17 cellular contexts compared by ENCODE assay signal in genomic region chr15:59999558-60000112, GRCh38. TPM values are rescaled to one million over a fixed set of nuclear protein-coding genes. Genes with fewer than 3 reads are reported as not detected.
DNase-seq lines count a peak whose midpoint lies in the region; ATAC-seq and TF ChIP-seq lines count a peak whose summit lies in the region.
"Had no signal": no experiment of that assay in that cellular context is flagged by ENCODE, and none has a peak within 500 bp of the region (broad histone marks: within the 10 kb centered on the region; RNA-seq: fewer than 3 reads in every experiment).

No MANE protein-coding gene starts in this region.

- H3K4me1 Mint-ChIP-seq in activated T-cell treated with anti-CD3 and anti-CD28 coated beads, Interleukin-2, amount 50 U/mL, for 72 hours (ENCODE audit: low read depth) = peaks cover 83% of the 10 kb centered on the region
- peaks cover 35% of the 10 kb centered on the region for H3K4me1 Mint-ChIP-seq in activated T-cell treated with anti-CD3 and anti-CD28 coated beads, Interleukin-2, amount 50 U/mL, for 4 hours (ENCODE audit: low read depth)
- H3K4me1 Mint-ChIP-seq in type B pancreatic cell (ENCODE audit: unreplicated experiment) = peaks cover 11% of the 10 kb centered on the region

- H3K4me3 ChIP-seq in iPS DF 6.9 (ENCODE audit: low read length) = peak overlapping the region; percentile 16; the same call in 1 of the 2 replicates
- H3K4me3 ChIP-seq: skin epidermis had no signal

- no peak for DNase-seq in activated T-cell treated with anti-CD3 and anti-CD28 coated beads, Interleukin-2, amount 50 U/mL, for 72 hours
- no peak for DNase-seq in activated T-cell treated with anti-CD3 and anti-CD28 coated beads, Interleukin-2, amount 50 U/mL, for 4 hours
- DNase-seq in NCI-H774 (lab: John Stamatoyannopoulos, UW) (peak; percentile 14), iPS DF 6.9 (ENCODE audit: low read depth, low spot score) (no peak), type B pancreatic cell (ENCODE audit: extremely low spot score, unreplicated experiment) (no peak), DMS 273 treated with DMSO at 0.1 percent for 48 hours (lab: John Stamatoyannopoulos, UW) (no peak), GM13976 (ENCODE audit: low spot score) (no peak), AG08396 (ENCODE audit: low spot score) (no peak)
- DNase-seq: activated CD8-positive, alpha-beta memory T cell treated with anti-CD3 and anti-CD28 coated beads, Interleukin-2, amount 50 U/mL, for 4 hours; DMS153; NCI-H1048; PC-3 had no signal

- TF ChIP-seq CTCF in type B pancreatic cell (conservative IDR thresholded peaks at IDR 0.05) = no peak
- TF ChIP-seq CTCF in GM13976 (IDR thresholded peaks at IDR 0.05; ENCODE audit: borderline replicate concordance, control extremely low read depth, extremely low read depth, insufficient read depth, missing control alignments) = no peak

- no CpG with 5 or more reads among the region's 29 CpGs for WGBS in iPS DF 6.9 (ENCODE audit: insufficient coverage, insufficient read length)

- no peak for ATAC-seq in activated T-cell treated with anti-CD3 and anti-CD28 coated beads, Interleukin-2, amount 50 U/mL, for 72 hours (replicated peaks in 1 of 2)
- no peak for ATAC-seq in activated T-cell treated with anti-CD3 and anti-CD28 coated beads, Interleukin-2, amount 50 U/mL, for 4 hours
- ATAC-seq: PC-3 had no signal

- peak overlapping the region; percentile 4 to 43 for H3K4me3 Mint-ChIP-seq in activated T-cell treated with anti-CD3 and anti-CD28 coated beads, Interleukin-2, amount 50 U/mL, for 72 hours
- H3K4me3 Mint-ChIP-seq in activated T-cell treated with anti-CD3 and anti-CD28 coated beads, Interleukin-2, amount 50 U/mL, for 4 hours = no peak overlapping the region
- H3K4me3 Mint-ChIP-seq in type B pancreatic cell = peak overlapping the region; percentile 39

- peaks cover 20% of the 10 kb centered on the region for H3K27me3 ChIP-seq in iPS DF 6.9 (ENCODE audit: control insufficient read depth, insufficient read depth, low read length)

- H3K9me3 Mint-ChIP-seq in activated T-cell treated with anti-CD3 and anti-CD28 coated beads, Interleukin-2, amount 50 U/mL, for 72 hours = no peaks in the 10 kb centered on the region
- H3K9me3 Mint-ChIP-seq in activated T-cell treated with anti-CD3 and anti-CD28 coated beads, Interleukin-2, amount 50 U/mL, for 4 hours = peaks cover 15% of the 10 kb centered on the region
- no peaks in the 10 kb centered on the region for H3K9me3 Mint-ChIP-seq in type B pancreatic cell

- no peaks in the 10 kb centered on the region for H3K9me3 ChIP-seq in iPS DF 6.9 (ENCODE audit: control insufficient read depth, insufficient read depth, low read length)

- no peak overlapping the region for H3K27ac Mint-ChIP-seq in activated T-cell treated with anti-CD3 and anti-CD28 coated beads, Interleukin-2, amount 50 U/mL, for 72 hours
- H3K27ac Mint-ChIP-seq in type B pancreatic cell = no peak overlapping the region

- H3K27ac ChIP-seq in iPS DF 6.9 (ENCODE audit: low read length) = no peak overlapping the region
- H3K27ac ChIP-seq: parathyroid adenoma, skin epidermis, VCaP had no signal

- no peaks in the 10 kb centered on the region for H3K36me3 ChIP-seq in iPS DF 6.9 (ENCODE audit: control insufficient read depth, insufficient read depth, low read length)

- H3K36me3 Mint-ChIP-seq in activated T-cell treated with anti-CD3 and anti-CD28 coated beads, Interleukin-2, amount 50 U/mL, for 72 hours (ENCODE audit: insufficient read depth in 2 of 2) = peaks cover 4 to 8% of the 10 kb centered on the region in 2 donors
- H3K36me3 Mint-ChIP-seq in activated T-cell treated with anti-CD3 and anti-CD28 coated beads, Interleukin-2, amount 50 U/mL, for 4 hours (ENCODE audit: insufficient read depth) = peaks cover 2% of the 10 kb centered on the region
- H3K36me3 Mint-ChIP-seq in type B pancreatic cell = peaks cover 1% of the 10 kb centered on the region

- peaks cover 5% of the 10 kb centered on the region for H3K4me1 ChIP-seq in iPS DF 6.9 (ENCODE audit: control insufficient read depth, insufficient read depth, low read length)
- H3K4me1 ChIP-seq: parathyroid adenoma had no signal

- in situ Hi-C loops in GM13976 (cut with MboI; ENCODE audit: low sequenced_read_pairs, unreplicated experiment) = no loop called here

- H3K27me3 Mint-ChIP-seq in activated T-cell treated with anti-CD3 and anti-CD28 coated beads, Interleukin-2, amount 50 U/mL, for 72 hours (ENCODE audit: low read depth) = peaks cover 88% of the 10 kb centered on the region
- peaks cover 96% of the 10 kb centered on the region for H3K27me3 Mint-ChIP-seq in activated T-cell treated with anti-CD3 and anti-CD28 coated beads, Interleukin-2, amount 50 U/mL, for 4 hours (ENCODE audit: low read depth)
- H3K27me3 Mint-ChIP-seq in type B pancreatic cell = peaks cover 99% of the 10 kb centered on the region

RNA-seq across cellular contexts. Expression of gene FOXB1, which starts 4.5 kb away (rescaled TPM):
- total RNA-seq in activated T-cell treated with anti-CD3 and anti-CD28 coated beads, Interleukin-2, amount 50 U/mL, for 72 hours = 1 to 10 TPM; 2.7 to 6.0 TPM
- total RNA-seq in activated T-cell treated with anti-CD3 and anti-CD28 coated beads, Interleukin-2, amount 50 U/mL, for 4 hours = under 1 TPM; 0.26 to 0.46 (median 0.27) TPM
- total RNA-seq in type B pancreatic cell (ENCODE audit: low replicate concordance) = 0.60 TPM in 1 of 2 replicates, not detected in the other
- total RNA-seq: frontal cortex, PC-3, ureter had no signal
